In the genomic region with DNA sequence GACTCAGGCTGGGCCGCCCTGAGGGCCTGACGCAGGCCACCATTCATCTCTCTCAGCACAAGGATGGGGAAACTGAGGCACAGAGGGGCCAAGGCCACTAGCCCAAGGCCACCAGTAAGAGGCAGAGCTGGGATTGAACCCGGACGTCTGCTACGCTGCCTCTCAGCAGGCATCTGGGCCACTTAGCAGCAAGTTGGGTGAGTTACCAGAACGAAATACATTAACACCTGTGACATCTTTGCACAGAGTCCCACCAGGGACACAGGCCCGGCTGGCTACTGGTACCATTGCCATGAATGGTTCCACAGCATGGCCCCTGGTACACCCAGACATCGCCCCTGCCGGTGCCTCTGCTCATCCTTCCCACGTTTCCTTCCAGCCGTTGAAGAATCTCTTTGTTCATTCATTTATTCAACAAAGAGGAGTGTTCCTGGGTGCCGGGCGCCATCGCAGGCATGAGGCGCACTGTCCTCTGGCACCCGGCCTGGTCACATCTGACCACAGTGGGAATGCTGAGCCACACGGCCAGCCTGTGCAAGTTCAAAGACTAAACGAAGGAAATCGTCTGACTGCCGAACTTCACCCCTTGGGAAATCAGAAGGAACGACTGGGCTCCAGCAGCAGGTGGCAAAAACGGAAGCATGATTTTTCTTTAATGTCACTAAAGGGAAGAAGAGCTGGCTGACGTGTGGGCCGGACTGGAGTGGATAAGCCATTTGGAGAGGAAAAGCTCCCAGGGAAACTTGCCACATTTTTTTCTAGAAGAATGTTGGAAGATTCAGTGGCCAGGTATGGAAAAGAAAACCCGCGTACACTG, we compare ENCODE assay signal across 1 cellular context.
TF ChIP-seq lines count a peak whose summit lies in the region.

No MANE protein-coding gene starts in this region.

TF ChIP-seq in HepG2, 621 proteins besides CTCF, POLR2A, EP300 and RAD21:
- TF ChIP-seq ZNF761 (CRISPR knock-in tag; conservative IDR thresholded peaks at IDR 0.05) = no peak
- TF ChIP-seq, protein P1, sequence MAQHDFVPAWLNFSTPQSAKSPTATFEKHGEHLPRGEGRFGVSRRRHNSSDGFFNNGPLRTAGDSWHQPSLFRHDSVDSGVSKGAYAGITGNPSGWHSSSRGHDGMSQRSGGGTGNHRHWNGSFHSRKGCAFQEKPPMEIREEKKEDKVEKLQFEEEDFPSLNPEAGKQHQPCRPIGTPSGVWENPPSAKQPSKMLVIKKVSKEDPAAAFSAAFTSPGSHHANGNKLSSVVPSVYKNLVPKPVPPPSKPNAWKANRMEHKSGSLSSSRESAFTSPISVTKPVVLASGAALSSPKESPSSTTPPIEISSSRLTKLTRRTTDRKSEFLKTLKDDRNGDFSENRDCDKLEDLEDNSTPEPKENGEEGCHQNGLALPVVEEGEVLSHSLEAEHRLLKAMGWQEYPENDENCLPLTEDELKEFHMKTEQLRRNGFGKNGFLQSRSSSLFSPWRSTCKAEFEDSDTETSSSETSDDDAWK (CRISPR knock-in tag; IDR thresholded peaks at IDR 0.05) = no peak
- no peak for TF ChIP-seq ATAD3A (CRISPR knock-in tag; IDR thresholded peaks at IDR 0.05)
- TF ChIP-seq ZNF747 (CRISPR knock-in tag; IDR thresholded peaks at IDR 0.05; ENCODE audit: borderline replicate concordance) = no peak
- TF ChIP-seq, protein P2, sequence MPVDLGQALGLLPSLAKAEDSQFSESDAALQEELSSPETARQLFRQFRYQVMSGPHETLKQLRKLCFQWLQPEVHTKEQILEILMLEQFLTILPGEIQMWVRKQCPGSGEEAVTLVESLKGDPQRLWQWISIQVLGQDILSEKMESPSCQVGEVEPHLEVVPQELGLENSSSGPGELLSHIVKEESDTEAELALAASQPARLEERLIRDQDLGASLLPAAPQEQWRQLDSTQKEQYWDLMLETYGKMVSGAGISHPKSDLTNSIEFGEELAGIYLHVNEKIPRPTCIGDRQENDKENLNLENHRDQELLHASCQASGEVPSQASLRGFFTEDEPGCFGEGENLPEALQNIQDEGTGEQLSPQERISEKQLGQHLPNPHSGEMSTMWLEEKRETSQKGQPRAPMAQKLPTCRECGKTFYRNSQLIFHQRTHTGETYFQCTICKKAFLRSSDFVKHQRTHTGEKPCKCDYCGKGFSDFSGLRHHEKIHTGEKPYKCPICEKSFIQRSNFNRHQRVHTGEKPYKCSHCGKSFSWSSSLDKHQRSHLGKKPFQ (CRISPR knock-in tag; IDR thresholded peaks at IDR 0.05; ENCODE audit: insufficient replicate concordance) = no peak
- no peak for TF ChIP-seq PRMT3 (CRISPR knock-in tag; IDR thresholded peaks at IDR 0.05; ENCODE audit: borderline replicate concordance, low read depth)
- TF ChIP-seq ZNF562 (CRISPR knock-in tag; IDR thresholded peaks at IDR 0.05; ENCODE audit: borderline replicate concordance) = no peak
- TF ChIP-seq, protein P3, sequence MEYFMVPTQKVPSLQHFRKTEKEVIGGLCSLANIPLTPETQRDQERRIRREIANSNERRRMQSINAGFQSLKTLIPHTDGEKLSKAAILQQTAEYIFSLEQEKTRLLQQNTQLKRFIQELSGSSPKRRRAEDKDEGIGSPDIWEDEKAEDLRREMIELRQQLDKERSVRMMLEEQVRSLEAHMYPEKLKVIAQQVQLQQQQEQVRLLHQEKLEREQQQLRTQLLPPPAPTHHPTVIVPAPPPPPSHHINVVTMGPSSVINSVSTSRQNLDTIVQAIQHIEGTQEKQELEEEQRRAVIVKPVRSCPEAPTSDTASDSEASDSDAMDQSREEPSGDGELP (IDR thresholded peaks at IDR 0.05; ENCODE audit: borderline replicate concordance, low read depth) = no peak
- TF ChIP-seq ZNF619 (CRISPR knock-in tag; IDR thresholded peaks at IDR 0.05) = no peak
- no peak for TF ChIP-seq RAD51 (IDR thresholded peaks at IDR 0.05; ENCODE audit: borderline replicate concordance)
- TF ChIP-seq, protein P4, sequence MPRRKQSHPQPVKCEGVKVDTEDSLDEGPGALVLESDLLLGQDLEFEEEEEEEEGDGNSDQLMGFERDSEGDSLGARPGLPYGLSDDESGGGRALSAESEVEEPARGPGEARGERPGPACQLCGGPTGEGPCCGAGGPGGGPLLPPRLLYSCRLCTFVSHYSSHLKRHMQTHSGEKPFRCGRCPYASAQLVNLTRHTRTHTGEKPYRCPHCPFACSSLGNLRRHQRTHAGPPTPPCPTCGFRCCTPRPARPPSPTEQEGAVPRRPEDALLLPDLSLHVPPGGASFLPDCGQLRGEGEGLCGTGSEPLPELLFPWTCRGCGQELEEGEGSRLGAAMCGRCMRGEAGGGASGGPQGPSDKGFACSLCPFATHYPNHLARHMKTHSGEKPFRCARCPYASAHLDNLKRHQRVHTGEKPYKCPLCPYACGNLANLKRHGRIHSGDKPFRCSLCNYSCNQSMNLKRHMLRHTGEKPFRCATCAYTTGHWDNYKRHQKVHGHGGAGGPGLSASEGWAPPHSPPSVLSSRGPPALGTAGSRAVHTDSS (CRISPR knock-in tag; conservative IDR thresholded peaks at IDR 0.05) = no peak
- no peak for TF ChIP-seq PAX8 (CRISPR knock-in tag; IDR thresholded peaks at IDR 0.05; ENCODE audit: borderline replicate concordance)
- no peak for TF ChIP-seq ZFP82 (CRISPR knock-in tag; IDR thresholded peaks at IDR 0.05; ENCODE audit: borderline replicate concordance)
- TF ChIP-seq HIVEP1 (CRISPR knock-in tag; IDR thresholded peaks at IDR 0.05) = no peak
- no peak for TF ChIP-seq ZNF24 (IDR thresholded peaks at IDR 0.05)
- TF ChIP-seq ZNF556 (CRISPR knock-in tag; IDR thresholded peaks at IDR 0.05; ENCODE audit: borderline replicate concordance) = no peak
- no peak for TF ChIP-seq SRSF4 (IDR thresholded peaks at IDR 0.05; ENCODE audit: low read depth, low read length, poor library complexity, severe bottlenecking)
- no peak for TF ChIP-seq ZNF431 (CRISPR knock-in tag; IDR thresholded peaks at IDR 0.05; ENCODE audit: borderline replicate concordance, low read depth)
